ENCODE assay signal across 8 cellular contexts in the genomic region with DNA sequence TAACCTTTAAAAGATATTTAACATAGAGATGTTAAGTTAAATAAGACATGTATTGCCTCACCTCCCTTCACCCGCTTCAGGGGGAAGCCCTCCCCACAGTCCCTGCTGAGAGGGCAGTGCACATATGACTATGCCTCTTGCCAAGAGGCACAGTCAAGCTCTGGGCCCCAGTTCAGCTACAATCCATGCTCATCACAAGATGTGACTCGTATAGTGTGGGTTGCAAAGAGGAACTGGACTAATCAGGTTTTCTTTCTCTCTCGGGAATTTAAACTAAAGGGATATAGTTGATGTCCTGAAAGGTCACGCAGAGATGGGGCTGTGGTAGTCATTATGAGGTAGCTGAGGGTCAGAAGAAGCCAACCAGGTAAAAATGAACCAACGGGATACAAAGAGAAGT. TPM values are rescaled to one million over a fixed set of nuclear protein-coding genes. Genes with fewer than 3 reads are reported as not detected.
A peak's percentile ranks its signal among the peaks of the same experiment; 100 is the strongest.
DNase-seq lines count a peak whose midpoint lies in the region; ATAC-seq and TF ChIP-seq lines count a peak whose summit lies in the region.

No MANE protein-coding gene starts in this region.

- no peak overlapping the region for H3K4me3 ChIP-seq in right atrium auricular region

- no peaks in the 10 kb centered on the region for H3K27me3 ChIP-seq in right atrium auricular region

- peaks cover 6% of the 10 kb centered on the region for H3K36me3 ChIP-seq in right atrium auricular region

- no peaks in the 10 kb centered on the region for H3K9me3 ChIP-seq in right atrium auricular region

- no peak overlapping the region for H3K27ac ChIP-seq in right atrium auricular region

- DNase-seq in Right ventricle myocardium inferior (ENCODE audit: missing footprints) (no peak), right atrium auricular region (ENCODE audit: low spot score) (no peak), SIG-M5 (lab: John Stamatoyannopoulos, UW) (peak; percentile 43), kidney glomerular epithelial cell (lab: John Stamatoyannopoulos, UW) (peak; percentile 6), NCI-H2227 treated with DMSO at 0.1 percent for 48 hours (lab: John Stamatoyannopoulos, UW) (no peak), HuH-7.5 (ENCODE audit: low spot score) (no peak), 8988T (no peak)

- no peak for TF ChIP-seq CTCF in right atrium auricular region (IDR thresholded peaks at IDR 0.05)

- intact Hi-C loops in Right ventricle myocardium inferior (cut with DNase I), result no loop called here

- ATAC-seq in Right ventricle myocardium inferior (peak; percentile 76), HG02885 (IDR thresholded peaks at IDR 0.05; ENCODE audit: poor library complexity, unreplicated experiment) (peak; percentile 87)

- peaks cover 0 to 14% of the 10 kb centered on the region in 2 donors for H3K4me1 ChIP-seq in right atrium auricular region

RNA-seq across cellular contexts. Expression of gene LYST, which starts 35.6 kb away (rescaled TPM):
- total RNA-seq in Right ventricle myocardium inferior, result 10.6 TPM
- total RNA-seq in right atrium auricular region, result 10 to 100 TPM in 1 of 2 donors, 1 to 10 TPM in 1; 7.3 to 13.0 TPM

Comparison
In these comparisons a context has a peak if more than half of its experiments do, and no peak if none do; other contexts are left out.
1. DNase-seq: peak in SIG-M5 (single experiment) and kidney glomerular epithelial cell (single experiment); none in Right ventricle myocardium inferior (single experiment), right atrium auricular region (single experiment), NCI-H2227 treated with DMSO at 0.1 percent for 48 hours (single experiment), HuH-7.5 (single experiment) and 8988T (single experiment).